Comparison of ENCODE assay signal across 1 cellular context in the genomic region with DNA sequence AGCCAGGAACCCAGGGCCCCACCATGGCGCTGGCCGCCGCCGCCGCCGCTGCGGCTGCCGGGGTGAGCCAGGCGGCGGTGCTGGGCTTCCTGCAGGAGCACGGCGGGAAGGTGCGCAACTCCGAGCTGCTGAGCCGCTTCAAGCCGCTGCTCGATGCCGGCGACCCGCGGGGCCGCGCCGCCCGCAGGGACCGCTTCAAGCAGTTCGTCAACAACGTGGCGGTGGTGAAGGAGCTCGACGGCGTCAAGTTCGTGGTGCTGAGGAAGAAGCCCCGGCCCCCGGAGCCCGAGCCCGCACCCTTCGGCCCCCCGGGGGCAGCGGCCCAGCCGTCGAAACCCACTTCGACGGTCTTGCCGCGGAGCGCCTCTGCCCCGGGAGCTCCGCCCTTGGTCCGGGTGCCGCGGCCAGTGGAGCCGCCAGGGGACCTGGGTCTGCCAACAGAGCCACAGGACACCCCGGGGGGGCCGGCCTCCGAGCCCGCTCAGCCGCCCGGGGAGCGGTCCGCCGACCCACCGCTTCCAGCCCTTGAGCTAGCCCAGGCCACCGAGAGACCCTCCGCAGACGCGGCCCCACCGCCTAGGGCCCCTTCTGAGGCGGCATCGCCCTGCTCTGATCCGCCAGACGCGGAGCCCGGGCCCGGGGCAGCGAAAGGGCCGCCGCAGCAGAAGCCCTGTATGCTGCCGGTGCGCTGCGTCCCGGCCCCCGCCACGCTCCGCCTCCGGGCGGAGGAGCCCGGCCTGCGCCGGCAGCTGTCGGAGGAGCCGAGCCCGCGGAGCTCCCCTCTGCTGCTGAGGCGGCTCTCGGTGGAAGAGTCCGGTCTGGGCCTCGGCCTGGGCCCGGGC.
A peak's percentile ranks its signal among the peaks of the same experiment; 100 is the strongest.
TF ChIP-seq lines count a peak whose summit lies in the region.

No MANE protein-coding gene starts in this region.

TF ChIP-seq in HEK293, 187 proteins besides CTCF, POLR2A, EP300 and RAD21 (continued from another document):
- TF ChIP-seq, protein P1, sequence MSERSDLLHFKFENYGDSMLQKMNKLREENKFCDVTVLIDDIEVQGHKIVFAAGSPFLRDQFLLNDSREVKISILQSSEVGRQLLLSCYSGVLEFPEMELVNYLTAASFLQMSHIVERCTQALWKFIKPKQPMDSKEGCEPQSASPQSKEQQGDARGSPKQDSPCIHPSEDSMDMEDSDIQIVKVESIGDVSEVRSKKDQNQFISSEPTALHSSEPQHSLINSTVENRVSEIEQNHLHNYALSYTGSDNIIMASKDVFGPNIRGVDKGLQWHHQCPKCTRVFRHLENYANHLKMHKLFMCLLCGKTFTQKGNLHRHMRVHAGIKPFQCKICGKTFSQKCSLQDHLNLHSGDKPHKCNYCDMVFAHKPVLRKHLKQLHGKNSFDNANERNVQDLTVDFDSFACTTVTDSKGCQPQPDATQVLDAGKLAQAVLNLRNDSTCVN (tag by site-specific recombination; optimal IDR thresholded peaks at IDR 0.05) = peak; percentile 65
- TF ChIP-seq ZNF600 (tag by site-specific recombination; IDR thresholded peaks at IDR 0.05) (peak; percentile 25; the same call in 1 of the 2 replicates), ZNF692 (tag by site-specific recombination; IDR thresholded peaks at IDR 0.05) (peak; percentile 40; the same call in 1 of the 2 replicates), ZNF10 (tag by site-specific recombination; IDR thresholded peaks at IDR 0.05) (peak; percentile 45; the same call in 1 of the 2 replicates), HOXC10 (CRISPR knock-in tag; IDR thresholded peaks at IDR 0.05) (0 out of 2 replicates have a peak, but pooled peaks have one; percentile 10), ZNF76 (tag by site-specific recombination; IDR thresholded peaks at IDR 0.05; ENCODE audit: borderline replicate concordance, low read depth) (peak; percentile 18; the same call in 1 of the 2 replicates), ZNF645 (tag by site-specific recombination; IDR thresholded peaks at IDR 0.05) (no peak), ZIC2 (tag by site-specific recombination; IDR thresholded peaks at IDR 0.05) (peak; percentile 67)
- TF ChIP-seq, protein P2, sequence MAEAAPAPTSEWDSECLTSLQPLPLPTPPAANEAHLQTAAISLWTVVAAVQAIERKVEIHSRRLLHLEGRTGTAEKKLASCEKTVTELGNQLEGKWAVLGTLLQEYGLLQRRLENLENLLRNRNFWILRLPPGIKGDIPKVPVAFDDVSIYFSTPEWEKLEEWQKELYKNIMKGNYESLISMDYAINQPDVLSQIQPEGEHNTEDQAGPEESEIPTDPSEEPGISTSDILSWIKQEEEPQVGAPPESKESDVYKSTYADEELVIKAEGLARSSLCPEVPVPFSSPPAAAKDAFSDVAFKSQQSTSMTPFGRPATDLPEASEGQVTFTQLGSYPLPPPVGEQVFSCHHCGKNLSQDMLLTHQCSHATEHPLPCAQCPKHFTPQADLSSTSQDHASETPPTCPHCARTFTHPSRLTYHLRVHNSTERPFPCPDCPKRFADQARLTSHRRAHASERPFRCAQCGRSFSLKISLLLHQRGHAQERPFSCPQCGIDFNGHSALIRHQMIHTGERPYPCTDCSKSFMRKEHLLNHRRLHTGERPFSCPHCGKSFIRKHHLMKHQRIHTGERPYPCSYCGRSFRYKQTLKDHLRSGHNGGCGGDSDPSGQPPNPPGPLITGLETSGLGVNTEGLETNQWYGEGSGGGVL (tag by site-specific recombination; IDR thresholded peaks at IDR 0.05) = no peak
